2 cellular contexts compared by ENCODE assay signal in the genomic region with DNA sequence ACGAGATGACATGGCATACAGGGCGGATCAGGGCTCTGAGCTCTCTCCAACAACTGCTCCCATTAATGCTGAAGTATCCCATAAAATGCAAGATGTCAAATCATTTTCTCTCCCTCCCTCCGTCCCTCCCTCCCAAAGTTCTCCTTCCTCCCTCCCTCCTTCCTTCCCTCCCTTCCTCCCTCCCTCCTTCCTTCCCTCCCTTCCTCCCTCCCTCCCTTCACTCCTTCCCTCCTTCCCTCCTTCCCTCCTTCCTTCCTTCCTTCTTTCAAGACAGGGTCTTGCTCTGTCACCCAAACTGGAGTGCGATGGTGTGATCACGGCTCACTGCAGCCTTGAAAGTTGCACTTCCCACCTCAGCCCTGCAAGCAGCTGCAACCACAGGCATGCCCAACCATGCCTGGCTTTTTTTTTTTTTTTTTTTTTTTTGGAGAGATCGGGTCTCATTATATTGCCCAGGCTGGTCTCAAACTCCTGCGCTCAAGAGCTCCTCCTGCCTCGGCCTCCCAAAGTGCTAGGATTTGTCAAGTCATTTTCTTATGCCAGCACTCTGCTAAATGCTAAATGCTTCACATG.
TF ChIP-seq lines count a peak whose summit lies in the region.

No MANE protein-coding gene starts in this region.

TF ChIP-seq in HEK293, 187 proteins besides CTCF, POLR2A, EP300 and RAD21 (continues in another document):
- peak; percentile 96 for TF ChIP-seq ZNF366 (tag by site-specific recombination; conservative IDR thresholded peaks at IDR 0.05)
- peak; percentile 62; the same call in 1 of the 2 replicates for TF ChIP-seq WT1 (tag by site-specific recombination; IDR thresholded peaks at IDR 0.05)
- no peak for TF ChIP-seq GLI4 (tag by site-specific recombination; IDR thresholded peaks at IDR 0.05)
- 0 out of 2 replicates have a peak, but pooled peaks have one; percentile 23 for TF ChIP-seq KLF17 (tag by site-specific recombination; IDR thresholded peaks at IDR 0.05)
- no peak for TF ChIP-seq ZFHX2 (tag by site-specific recombination; conservative IDR thresholded peaks at IDR 0.05)
- TF ChIP-seq GLI2 (tag by site-specific recombination; IDR thresholded peaks at IDR 0.05; ENCODE audit: borderline replicate concordance, low read depth): no peak
- TF ChIP-seq ZBTB44 (tag by site-specific recombination; IDR thresholded peaks at IDR 0.05): peak; percentile 87
- TF ChIP-seq TSHZ1 (tag by site-specific recombination; IDR thresholded peaks at IDR 0.05; ENCODE audit: borderline replicate concordance): no peak
- no peak for TF ChIP-seq BCL11B (tag by site-specific recombination; IDR thresholded peaks at IDR 0.05; ENCODE audit: low read depth)
- TF ChIP-seq ZNF449 (tag by site-specific recombination; IDR thresholded peaks at IDR 0.05): peak; percentile 77
- no peak for TF ChIP-seq KLF8 (tag by site-specific recombination; IDR thresholded peaks at IDR 0.05)
- TF ChIP-seq ZNF18 (tag by site-specific recombination; IDR thresholded peaks at IDR 0.05): peak; percentile 85

TF ChIP-seq in H1, 55 proteins besides CTCF, POLR2A, EP300 and RAD21:
- TF ChIP-seq RBBP5 (IDR thresholded peaks at IDR 0.05; ENCODE audit: borderline replicate concordance, low read depth, low read length) (no peak), GTF2F1 (IDR thresholded peaks at IDR 0.05; ENCODE audit: borderline replicate concordance, low read depth, low read length) (no peak), SAP30 (IDR thresholded peaks at IDR 0.05; ENCODE audit: insufficient read depth, insufficient replicate concordance, low read length) (no peak), KDM1A (IDR thresholded peaks at IDR 0.05; ENCODE audit: borderline replicate concordance, low read length) (no peak), POLR2AphosphoS5 (IDR thresholded peaks at IDR 0.05; ENCODE audit: low read depth, low read length) (no peak), CHD7 (IDR thresholded peaks at IDR 0.05; ENCODE audit: insufficient replicate concordance, low read length) (no peak), JUND (IDR thresholded peaks at IDR 0.05; ENCODE audit: low read length) (no peak), SIX5 (IDR thresholded peaks at IDR 0.05; ENCODE audit: low read depth, low read length) (no peak), SP2 (IDR thresholded peaks at IDR 0.05; ENCODE audit: low read length) (no peak), HDAC6 (IDR thresholded peaks at IDR 0.05; ENCODE audit: low read depth, low read length) (no peak), PHF8 (conservative IDR thresholded peaks at IDR 0.05; ENCODE audit: low read depth, low read length) (no peak), RFX5 (IDR thresholded peaks at IDR 0.05; ENCODE audit: borderline replicate concordance, low read depth, low read length) (no peak), RXRA (IDR thresholded peaks at IDR 0.05; ENCODE audit: insufficient read depth, low read depth, low read length) (no peak), KDM4A (IDR thresholded peaks at IDR 0.05; ENCODE audit: low read depth, low read length, severe bottlenecking) (no peak), HDAC2 (IDR thresholded peaks at IDR 0.05; ENCODE audit: borderline replicate concordance in 1 of 2, low read depth in 2 of 2, low read length in 2 of 2) (no peak), TAF1 (IDR thresholded peaks at IDR 0.05; ENCODE audit: low read depth, low read length) (no peak)
